ENCODE assay signal across 16 cellular contexts in the genomic region with DNA sequence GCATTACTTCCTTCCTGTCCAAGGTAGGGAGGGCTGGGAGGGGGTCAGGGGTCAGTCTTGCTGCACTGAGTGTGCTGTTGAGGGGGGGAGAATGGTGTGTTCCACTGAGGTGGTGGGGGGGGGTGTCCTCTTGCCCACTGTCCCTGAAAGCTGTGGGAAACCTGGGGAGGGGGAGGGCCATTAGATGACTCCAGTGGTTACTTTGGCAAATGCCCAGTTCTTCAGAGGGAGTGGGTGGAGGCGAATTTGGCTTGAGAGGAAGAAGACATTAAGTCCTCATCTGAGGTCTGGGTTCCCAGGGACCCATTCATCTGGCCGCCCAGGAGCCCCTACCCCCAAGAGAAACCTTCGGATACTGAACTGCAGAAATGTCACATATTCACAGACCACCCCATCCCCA. TPM values are rescaled to one million over a fixed set of nuclear protein-coding genes. Genes with fewer than 3 reads are reported as not detected.
DNase-seq lines count a peak whose midpoint lies in the region; ATAC-seq and TF ChIP-seq lines count a peak whose summit lies in the region.
"Had no signal": no experiment of that assay in that cellular context is flagged by ENCODE, and none has a peak within 500 bp of the region (broad histone marks: within the 10 kb centered on the region; RNA-seq: fewer than 3 reads in every experiment).

No MANE protein-coding gene starts in this region.

- H3K4me3 ChIP-seq in CD8-positive, alpha-beta memory T cell (ENCODE audit: low read length): no peak overlapping the region
- H3K4me3 ChIP-seq in left ventricle myocardium inferior (no peak overlapping the region), skeletal muscle cell (ENCODE audit: low read depth, low read length) (no peak overlapping the region)
- H3K4me3 ChIP-seq: PC-9 had no signal

- intact Hi-C loops in left ventricle myocardium inferior (cut with micrococcal nuclease): no loop called here

- H3K4me1 Mint-ChIP-seq in CD8-positive, alpha-beta memory T cell: peaks cover 9 to 30% (median 20%) of the 10 kb centered on the region in 3 donors

- no peaks in the 10 kb centered on the region for H3K27me3 ChIP-seq in CD8-positive, alpha-beta memory T cell (ENCODE audit: insufficient read depth, low read length, poor library complexity, severe bottlenecking)
- H3K27me3 ChIP-seq in left ventricle myocardium inferior (ENCODE audit: low read depth): no peaks in the 10 kb centered on the region

- in situ Hi-C loops in GM13977 (cut with MboI; ENCODE audit: low pct_unique_long_range_greater_than_20kb, low sequenced_read_pairs, unreplicated experiment): no loop called here

- TF ChIP-seq CTCF in left ventricle myocardium inferior (IDR thresholded peaks at IDR 0.05; ENCODE audit: borderline replicate concordance) (no peak), GM13977 (IDR thresholded peaks at IDR 0.05; ENCODE audit: extremely low read depth, insufficient read depth, missing control alignments) (no peak)

- DNase-seq in CD8-positive, alpha-beta memory T cell: no peak
- DNase-seq in astrocyte of the hippocampus (ENCODE audit: low read depth, low spot score) (peak; percentile 24), left ventricle myocardium inferior (no peak), skeletal muscle cell (ENCODE audit: low read depth) (peak; percentile 74), GM13977 (ENCODE audit: low spot score) (no peak), amygdala (lab: John Stamatoyannopoulos, UW) (no peak)
- DNase-seq: activated CD4-positive, alpha-beta T cell treated with anti-CD3 and anti-CD28 coated beads for 48 hours; activated T-cell treated with anti-CD3 and anti-CD28 coated beads, Interleukin-2, amount 50 U/mL, for 48 hours; KBM-7; NCI-H1417; stimulated activated CD4-positive, alpha-beta T cell treated with anti-CD3 and anti-CD28 coated beads, Interleukin-15, amount 100 ng/mL, for 24 hours; T-helper 17 cell had no signal

- peaks cover 35% of the 10 kb centered on the region for H3K36me3 ChIP-seq in CD8-positive, alpha-beta memory T cell (ENCODE audit: insufficient read depth, low read length)
- H3K36me3 ChIP-seq in left ventricle myocardium inferior: peaks cover 38% of the 10 kb centered on the region

- no peaks in the 10 kb centered on the region for H3K27me3 Mint-ChIP-seq in CD8-positive, alpha-beta memory T cell
- H3K27me3 Mint-ChIP-seq: B cell, T-helper 17 cell had no signal

- H3K4me3 Mint-ChIP-seq in CD8-positive, alpha-beta memory T cell: no peak overlapping the region
- H3K4me3 Mint-ChIP-seq: B cell, T-helper 17 cell had no signal

- H3K27ac ChIP-seq in CD8-positive, alpha-beta memory T cell (ENCODE audit: low read depth, low read length): no peak overlapping the region
- H3K27ac ChIP-seq in left ventricle myocardium inferior (replicated peaks): peak overlapping the region; percentile 75
- H3K27ac ChIP-seq: PC-9 had no signal

- no peaks in the 10 kb centered on the region for H3K9me3 ChIP-seq in CD8-positive, alpha-beta memory T cell (ENCODE audit: low read length)
- no peaks in the 10 kb centered on the region for H3K9me3 ChIP-seq in left ventricle myocardium inferior (replicated peaks)

- H3K4me1 ChIP-seq in CD8-positive, alpha-beta memory T cell (ENCODE audit: insufficient read depth, low read length): no peaks in the 10 kb centered on the region
- peaks cover 64% of the 10 kb centered on the region for H3K4me1 ChIP-seq in left ventricle myocardium inferior

- H3K36me3 Mint-ChIP-seq in CD8-positive, alpha-beta memory T cell: peaks cover 0 to 49% (median 14%) of the 10 kb centered on the region in 3 donors

- CTCF ChIA-PET in CD8-positive, alpha-beta memory T cell (lab: Charles Lee): no interaction called here

- ATAC-seq in HG03565 (IDR thresholded peaks at IDR 0.05; ENCODE audit: unreplicated experiment) (no peak), HG02870 (IDR thresholded peaks at IDR 0.05; ENCODE audit: unreplicated experiment) (no peak)
- ATAC-seq: T-helper 17 cell had no signal

- H3K9me3 Mint-ChIP-seq in CD8-positive, alpha-beta memory T cell: no peaks in the 10 kb centered on the region

- peak overlapping the region in 5 of 8 donors; percentile 17 to 74 (median 47) for H3K27ac Mint-ChIP-seq in CD8-positive, alpha-beta memory T cell

- POLR2A ChIA-PET in CD8-positive, alpha-beta memory T cell (lab: Charles Lee): no interaction called here

RNA-seq across cellular contexts. Expression of a gene that starts 36.2 kb away (rescaled TPM):
- 10 to 100 TPM; 32.9 to 35.4 TPM for total RNA-seq in CD8-positive, alpha-beta memory T cell
- polyA plus RNA-seq in CD8-positive, alpha-beta memory T cell: 19.2 TPM
- total RNA-seq in left ventricle myocardium inferior: 96.8 TPM

Comparison
In these comparisons a context has a peak if more than half of its experiments do, and no peak if none do; other contexts are left out.
1. DNase-seq: peak in astrocyte of the hippocampus (single experiment) and skeletal muscle cell (single experiment); none in CD8-positive, alpha-beta memory T cell (0 of 5), left ventricle myocardium inferior (single experiment), GM13977 (single experiment) and amygdala (0 of 56).